In the genomic region with DNA sequence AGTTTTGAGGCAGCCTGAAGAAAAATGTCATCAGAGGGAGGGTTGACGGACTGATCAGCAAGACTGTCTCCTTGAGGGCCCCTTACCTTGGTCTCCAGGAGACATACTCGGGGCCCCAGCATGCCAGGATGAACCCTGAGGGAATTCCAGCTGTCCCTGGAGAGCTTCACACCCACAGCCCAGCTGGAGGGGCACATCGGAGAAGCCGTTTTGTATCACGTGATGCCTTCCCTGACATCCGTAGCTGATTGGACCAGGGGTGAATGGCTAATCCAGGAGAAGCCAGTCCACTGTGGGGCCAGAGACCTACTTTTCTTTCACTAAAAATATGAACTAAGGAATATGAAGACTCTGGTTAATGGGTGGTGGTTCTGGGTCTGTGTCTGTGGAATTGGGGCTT, we compare ENCODE assay signal across 21 cellular contexts.
DNase-seq lines count a peak whose midpoint lies in the region; ATAC-seq and TF ChIP-seq lines count a peak whose summit lies in the region.
"Had no signal": no experiment of that assay in that cellular context is flagged by ENCODE, and none has a peak within 500 bp of the region (broad histone marks: within the 10 kb centered on the region; RNA-seq: fewer than 3 reads in every experiment).

No MANE protein-coding gene starts in this region.

- intact Hi-C loops in lower lobe of right lung (cut with DNase I), result no loop called here

- H3K27ac Mint-ChIP-seq in WTC11, result no peak overlapping the region
- peak overlapping the region; percentile 23 for H3K27ac Mint-ChIP-seq in stimulated activated memory B cell treated with anti-CD40 and anti-IgM and Interleukin-4, amounts not matched to agents 10 μg/mL and 1 μg/mL and 100 μg/mL, for 72 hours
- H3K27ac Mint-ChIP-seq: CD14-positive monocyte; CD4-positive, alpha-beta T cell; HFFc6 had no signal

- WGBS in hepatocyte (ENCODE audit: low lambda C conversion rate, missing lambda C conversion rate), result 59% methylated on average over 6 of the region's 6 CpGs

- no peak overlapping the region for H3K4me3 Mint-ChIP-seq in WTC11
- H3K4me3 Mint-ChIP-seq in stimulated activated memory B cell treated with anti-CD40 and anti-IgM and Interleukin-4, amounts not matched to agents 10 μg/mL and 1 μg/mL and 100 μg/mL, for 72 hours, result no peak overlapping the region
- H3K4me3 Mint-ChIP-seq: CD14-positive monocyte; CD4-positive, alpha-beta T cell; CD8-positive, alpha-beta memory T cell; HFFc6 had no signal

- H3K27me3 Mint-ChIP-seq in WTC11 (ENCODE audit: low read depth), result peaks cover 7% of the 10 kb centered on the region
- H3K27me3 Mint-ChIP-seq in stimulated activated memory B cell treated with anti-CD40 and anti-IgM and Interleukin-4, amounts not matched to agents 10 μg/mL and 1 μg/mL and 100 μg/mL, for 72 hours, result no peaks in the 10 kb centered on the region
- H3K27me3 Mint-ChIP-seq: CD4-positive, alpha-beta T cell; CD8-positive, alpha-beta memory T cell had no signal

- no peaks in the 10 kb centered on the region for H4K20me1 ChIP-seq in BLaER1
- no peaks in the 10 kb centered on the region for H4K20me1 ChIP-seq in hepatocyte (ENCODE audit: insufficient read depth, poor library complexity, severe bottlenecking)

- DNase-seq in WTC11 (ENCODE audit: low spot score), result no peak
- DNase-seq in NCI-H2107 treated with DMSO at 0.1 percent for 48 hours (lab: John Stamatoyannopoulos, UW; ENCODE audit: unreplicated experiment), result no peak
- no peak for DNase-seq in lower lobe of right lung
- no peak for DNase-seq in hepatocyte (ENCODE audit: low spot score)
- DNase-seq: 8988T; ACHN; CD4-positive, alpha-beta T cell; CD8-positive, alpha-beta memory T cell; DMS 273 treated with DMSO at 0.1 percent for 48 hours; DMS79; EL; GDM1; GOT3; HFFc6 had no signal

- no peak overlapping the region for H3K27ac ChIP-seq in BLaER1
- no peak overlapping the region for H3K27ac ChIP-seq in lower lobe of right lung
- no peak overlapping the region for H3K27ac ChIP-seq in hepatocyte
- H3K27ac ChIP-seq: A549 had no signal

- H3K36me3 ChIP-seq in BLaER1 (no peaks in the 10 kb centered on the region), lower lobe of right lung (no peaks in the 10 kb centered on the region), hepatocyte (replicated peaks; ENCODE audit: insufficient read depth, low read depth) (no peaks in the 10 kb centered on the region)
- H3K36me3 ChIP-seq: HAP-1 had no signal

- no peak for TF ChIP-seq RAD21 in Ishikawa (IDR thresholded peaks at IDR 0.05; ENCODE audit: low read depth)

- H3K9me3 Mint-ChIP-seq in WTC11, result peaks cover 22% of the 10 kb centered on the region
- H3K9me3 Mint-ChIP-seq in stimulated activated memory B cell treated with anti-CD40 and anti-IgM and Interleukin-4, amounts not matched to agents 10 μg/mL and 1 μg/mL and 100 μg/mL, for 72 hours, result peaks cover 15% of the 10 kb centered on the region

- H3K27me3 ChIP-seq in BLaER1, result no peaks in the 10 kb centered on the region
- H3K27me3 ChIP-seq in lower lobe of right lung (ENCODE audit: low read depth), result no peaks in the 10 kb centered on the region
- H3K27me3 ChIP-seq in hepatocyte, result peaks cover 2% of the 10 kb centered on the region

- no peak for TF ChIP-seq EP300 in Ishikawa (IDR thresholded peaks at IDR 0.05; ENCODE audit: borderline replicate concordance)

- CTCF ChIA-PET in WTC11 (lab: Charles Lee), result interaction anchor here (1.2 to 2.5 kb wide), 2 partner anchors 11 to 69 kb away, joined by 4 to 7 read pairs; no protein-coding TSS in a partner anchor

- H3K9me3 ChIP-seq in BLaER1 (peaks cover 23% of the 10 kb centered on the region), lower lobe of right lung (peaks cover 14% of the 10 kb centered on the region), hepatocyte (ENCODE audit: low read depth) (no peaks in the 10 kb centered on the region)
- H3K9me3 ChIP-seq: HAP-1 had no signal

- TF ChIP-seq CTCF in WTC11 (IDR thresholded peaks at IDR 0.05) (no peak), lower lobe of right lung (IDR thresholded peaks at IDR 0.05) (no peak), hepatocyte (IDR thresholded peaks at IDR 0.05; ENCODE audit: poor library complexity) (no peak)

- no peaks in the 10 kb centered on the region for H3K9me2 ChIP-seq in hepatocyte (replicated peaks; ENCODE audit: insufficient read depth)

- POLR2A ChIA-PET in WTC11 (lab: Charles Lee), result no interaction called here

- no peak overlapping the region for H3K9ac ChIP-seq in BLaER1

- H3K4me1 Mint-ChIP-seq in WTC11, result no peaks in the 10 kb centered on the region
- H3K4me1 Mint-ChIP-seq in stimulated activated memory B cell treated with anti-CD40 and anti-IgM and Interleukin-4, amounts not matched to agents 10 μg/mL and 1 μg/mL and 100 μg/mL, for 72 hours, result peaks cover 21% of the 10 kb centered on the region
- H3K4me1 Mint-ChIP-seq: CD8-positive, alpha-beta memory T cell had no signal

- H3K4me1 ChIP-seq in BLaER1, result peaks cover 60% of the 10 kb centered on the region
- H3K4me1 ChIP-seq in lower lobe of right lung, result no peaks in the 10 kb centered on the region
- no peaks in the 10 kb centered on the region for H3K4me1 ChIP-seq in hepatocyte (ENCODE audit: insufficient read depth)
- H3K4me1 ChIP-seq: A549, HAP-1 had no signal

- peaks cover 13% of the 10 kb centered on the region for H3K36me3 Mint-ChIP-seq in WTC11
- peaks cover 20% of the 10 kb centered on the region for H3K36me3 Mint-ChIP-seq in stimulated activated memory B cell treated with anti-CD40 and anti-IgM and Interleukin-4, amounts not matched to agents 10 μg/mL and 1 μg/mL and 100 μg/mL, for 72 hours
- H3K36me3 Mint-ChIP-seq: CD14-positive monocyte had no signal

- ATAC-seq in WTC11 (no peak), lower lobe of right lung (no peak)
- ATAC-seq in stimulated activated memory B cell treated with anti-CD40 and anti-IgM and Interleukin-4, amounts not matched to agents 10 μg/mL and 1 μg/mL and 100 μg/mL, for 72 hours, result no peak
- ATAC-seq: A549, GM12878 had no signal

- H2AFZ ChIP-seq in hepatocyte, result no peak overlapping the region

- H3K4me3 ChIP-seq in BLaER1, result no peak overlapping the region
- no peak overlapping the region for H3K4me3 ChIP-seq in lower lobe of right lung
- no peak overlapping the region for H3K4me3 ChIP-seq in hepatocyte
- H3K4me3 ChIP-seq: A549, GM12878, HAP-1 had no signal

- H3K79me2 ChIP-seq in hepatocyte, result no peaks in the 10 kb centered on the region

- H3K4me2 ChIP-seq in BLaER1, result peak overlapping the region; percentile 80; the same call in 1 of the 2 replicates
- no peak overlapping the region for H3K4me2 ChIP-seq in hepatocyte
- H3K4me2 ChIP-seq: A549 had no signal

TF ChIP-seq in Ishikawa, 13 proteins besides CTCF, POLR2A, EP300 and RAD21:
- TF ChIP-seq, protein P1, sequence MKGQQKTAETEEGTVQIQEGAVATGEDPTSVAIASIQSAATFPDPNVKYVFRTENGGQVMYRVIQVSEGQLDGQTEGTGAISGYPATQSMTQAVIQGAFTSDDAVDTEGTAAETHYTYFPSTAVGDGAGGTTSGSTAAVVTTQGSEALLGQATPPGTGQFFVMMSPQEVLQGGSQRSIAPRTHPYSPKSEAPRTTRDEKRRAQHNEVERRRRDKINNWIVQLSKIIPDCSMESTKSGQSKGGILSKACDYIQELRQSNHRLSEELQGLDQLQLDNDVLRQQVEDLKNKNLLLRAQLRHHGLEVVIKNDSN (IDR thresholded peaks at IDR 0.05), result peak; percentile 32; the same call in 1 of the 2 replicates
- TF ChIP-seq ZBTB7A (IDR thresholded peaks at IDR 0.05; ENCODE audit: low read depth), result no peak

TF ChIP-seq in WTC11, 78 proteins besides CTCF, POLR2A, EP300 and RAD21:
- TF ChIP-seq, protein P2, sequence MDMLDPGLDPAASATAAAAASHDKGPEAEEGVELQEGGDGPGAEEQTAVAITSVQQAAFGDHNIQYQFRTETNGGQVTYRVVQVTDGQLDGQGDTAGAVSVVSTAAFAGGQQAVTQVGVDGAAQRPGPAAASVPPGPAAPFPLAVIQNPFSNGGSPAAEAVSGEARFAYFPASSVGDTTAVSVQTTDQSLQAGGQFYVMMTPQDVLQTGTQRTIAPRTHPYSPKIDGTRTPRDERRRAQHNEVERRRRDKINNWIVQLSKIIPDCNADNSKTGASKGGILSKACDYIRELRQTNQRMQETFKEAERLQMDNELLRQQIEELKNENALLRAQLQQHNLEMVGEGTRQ (CRISPR knock-in tag; IDR thresholded peaks at IDR 0.05), result peak; percentile 41; the same call in 1 of the 2 replicates
- TF ChIP-seq JAZF1 (CRISPR knock-in tag; IDR thresholded peaks at IDR 0.05) (no peak), SP1 (CRISPR knock-in tag; conservative IDR thresholded peaks at IDR 0.05) (no peak)
